8 cellular contexts compared by ENCODE assay signal in the genomic region with DNA sequence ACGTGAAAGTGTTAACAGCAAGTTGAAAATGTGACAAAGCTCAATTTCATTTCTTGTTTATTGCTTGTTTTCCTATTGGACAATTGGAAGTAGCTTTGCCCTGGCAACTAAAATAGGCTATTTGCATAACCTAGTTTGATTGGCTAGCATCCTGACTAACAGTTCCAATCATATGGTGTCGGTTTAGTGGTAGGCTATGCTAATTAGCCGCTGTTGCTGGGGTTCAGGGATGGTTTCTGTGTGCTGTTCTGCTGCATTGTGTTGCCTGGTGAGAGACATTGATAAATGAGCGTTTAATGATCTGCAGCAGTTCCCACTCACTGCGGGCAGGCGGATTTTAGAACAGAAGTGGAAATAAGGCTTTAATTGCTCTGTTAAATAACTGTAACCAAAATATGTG.
DNase-seq lines count a peak whose midpoint lies in the region; ATAC-seq and TF ChIP-seq lines count a peak whose summit lies in the region.

No MANE protein-coding gene starts in this region.

- no peak for TF ChIP-seq POLR2A in tibial nerve (IDR thresholded peaks at IDR 0.05)

- peaks cover 0 to 85% (median 25%) of the 10 kb centered on the region in 4 donors for H3K4me1 ChIP-seq in tibial nerve

- no peaks in the 10 kb centered on the region for H3K36me3 ChIP-seq in tibial nerve

- no peak overlapping the region for H3K4me3 ChIP-seq in tibial nerve

- ATAC-seq in left lobe of liver (peak; percentile 50), HG02884 (IDR thresholded peaks at IDR 0.05; ENCODE audit: unreplicated experiment) (no peak)

- TF ChIP-seq CTCF in tibial nerve (IDR thresholded peaks at IDR 0.05): no peak

- 8 to 10% methylated on average over 6 of the region's 6 CpGs for WGBS in tibial nerve, 2 donors

- H3K27ac ChIP-seq in tibial nerve: peak overlapping the region in 1 of 4 donors; percentile 36

- H3K9me3 ChIP-seq in tibial nerve: no peaks in the 10 kb centered on the region

- DNase-seq in DMS153 (lab: John Stamatoyannopoulos, UW): peak; percentile 39
- DNase-seq in DMS153 treated with DMSO at 0.1 percent for 48 hours (lab: John Stamatoyannopoulos, UW; ENCODE audit: unreplicated experiment): no peak
- DNase-seq in NCI-H1105 treated with DMSO at 0.1 percent for 48 hours (lab: John Stamatoyannopoulos, UW): peak; percentile 37
- peak; percentile 53 for DNase-seq in T-helper 2 cell treated with Interferon-gamma antibody and Interleukin-4, amounts not matched to agents 5 μg/mL and 100 μg/mL, for 36 hours (ENCODE audit: low spot score)
- DNase-seq in ecto neural progenitor cell (ENCODE audit: low spot score): peak; percentile 67
- DNase-seq in left lobe of liver (ENCODE audit: low spot score): no peak
- peak in 1 of 2 donors; percentile 48 for DNase-seq in tibial nerve (ENCODE audit: low spot score in 2 of 2)

- H3K36me3 Mint-ChIP-seq in T-helper 2 cell treated with Interferon-gamma antibody and Interleukin-4, amounts not matched to agents 5 μg/mL and 100 μg/mL, for 36 hours (ENCODE audit: low read depth): peaks cover 23% of the 10 kb centered on the region

- H3K27me3 ChIP-seq in tibial nerve: no peaks in the 10 kb centered on the region

- H3K27ac Mint-ChIP-seq in T-helper 2 cell treated with Interferon-gamma antibody and Interleukin-4, amounts not matched to agents 5 μg/mL and 100 μg/mL, for 36 hours: no peak overlapping the region

- peak; percentile 36 to 48 for TF ChIP-seq EP300 in tibial nerve (IDR thresholded peaks at IDR 0.05)

- H3K4me3 Mint-ChIP-seq in T-helper 2 cell treated with Interferon-gamma antibody and Interleukin-4, amounts not matched to agents 5 μg/mL and 100 μg/mL, for 36 hours: no peak overlapping the region

- no peaks in the 10 kb centered on the region for H3K9me3 Mint-ChIP-seq in T-helper 2 cell treated with Interferon-gamma antibody and Interleukin-4, amounts not matched to agents 5 μg/mL and 100 μg/mL, for 36 hours

- peaks cover 21% of the 10 kb centered on the region for H3K4me1 Mint-ChIP-seq in T-helper 2 cell treated with Interferon-gamma antibody and Interleukin-4, amounts not matched to agents 5 μg/mL and 100 μg/mL, for 36 hours (ENCODE audit: low read depth)

- H3K27me3 Mint-ChIP-seq in T-helper 2 cell treated with Interferon-gamma antibody and Interleukin-4, amounts not matched to agents 5 μg/mL and 100 μg/mL, for 36 hours (ENCODE audit: low read depth): no peaks in the 10 kb centered on the region

Comparison
In these comparisons a context has a peak if more than half of its experiments do, and no peak if none do; other contexts are left out.
1. DNase-seq: peak in DMS153 (single experiment), NCI-H1105 treated with DMSO at 0.1 percent for 48 hours (single experiment), T-helper 2 cell treated with Interferon-gamma antibody and Interleukin-4, amounts not matched to agents 5 μg/mL and 100 μg/mL, for 36 hours (single experiment) and ecto neural progenitor cell (single experiment); none in DMS153 treated with DMSO at 0.1 percent for 48 hours (single experiment) and left lobe of liver (single experiment).